Comparison of ENCODE assay signal across 23 cellular contexts in genomic region chr10:89267056-89267455, GRCh38. TPM values are rescaled to one million over a fixed set of nuclear protein-coding genes. Genes with fewer than 3 reads are reported as not detected.
"Had no signal": no experiment of that assay in that cellular context is flagged by ENCODE, and none has a peak within 500 bp of the region (broad histone marks: within the 10 kb centered on the region; RNA-seq: fewer than 3 reads in every experiment).

No MANE protein-coding gene starts in this region.

- DNase-seq: activated CD4-positive, alpha-beta memory T cell treated with anti-CD3 and anti-CD28 coated beads for 36 hours; activated CD4-positive, alpha-beta T cell treated with anti-CD3 and anti-CD28 coated beads for 48 hours; activated effector memory CD4-positive, alpha-beta T cell treated with Interleukin-2 at 50 U/mL for 16 hours; activated naive CD4-positive, alpha-beta T cell treated with anti-CD3 and anti-CD28 coated beads for 36 hours; activated T-cell treated with anti-CD3 and anti-CD28 coated beads, Interleukin-2, amount 50 U/mL, for 48 hours; amygdala; caudate nucleus; dermis blood vessel endothelial cell; effector memory CD4-positive, alpha-beta T cell; left ventricle myocardium superior; mammary epithelial cell; mucosa of descending colon; naive B cell; retina; stimulated activated CD4-positive, alpha-beta T cell treated with anti-CD3 and anti-CD28 coated beads, Interleukin-12 subunit alpha, Interleukin-12 subunit beta, amount 100 ng/mL, for 4 hours; stimulated activated CD4-positive, alpha-beta T cell treated with anti-CD3 and anti-CD28 coated beads, Interleukin-4, amount 100 ng/mL, for 4 hours; stimulated activated naive CD8-positive, alpha-beta T cell treated with anti-CD3 and anti-CD28 coated beads, Interleukin-15, Interleukin-2, amounts not matched to agents 100 U/mL and 50 U/mL, for 24 hours; tibial artery had no signal

- H3K4me3 Mint-ChIP-seq: activated CD4-positive, alpha-beta memory T cell treated with anti-CD3 and anti-CD28 coated beads for 36 hours; activated naive CD4-positive, alpha-beta T cell treated with anti-CD3 and anti-CD28 coated beads for 36 hours; neural crest cell had no signal

- H3K27ac Mint-ChIP-seq: activated CD4-positive, alpha-beta memory T cell treated with anti-CD3 and anti-CD28 coated beads for 36 hours; activated naive CD4-positive, alpha-beta T cell treated with anti-CD3 and anti-CD28 coated beads for 36 hours; naive B cell; progenitor cell of endocrine pancreas had no signal

- FAIRE-seq: frontal cortex had no signal

- H3K4me3 ChIP-seq: esophagus muscularis mucosa, mucosa of descending colon, tibial artery had no signal

- H3K27me3 ChIP-seq: esophagus muscularis mucosa, tibial artery had no signal

- H3K36me3 Mint-ChIP-seq: naive B cell had no signal

- H3K4me1 Mint-ChIP-seq: naive B cell had no signal

- H3K27me3 Mint-ChIP-seq: activated CD4-positive, alpha-beta memory T cell treated with anti-CD3 and anti-CD28 coated beads for 36 hours; naive B cell; progenitor cell of endocrine pancreas had no signal

- H3K9me3 ChIP-seq: esophagus muscularis mucosa, mucosa of descending colon, tibial artery had no signal

- H3K36me3 ChIP-seq: esophagus muscularis mucosa, tibial artery had no signal

- H3K27ac ChIP-seq: tibial artery had no signal

- H3K9me3 Mint-ChIP-seq: activated CD4-positive, alpha-beta memory T cell treated with anti-CD3 and anti-CD28 coated beads for 36 hours; neural crest cell had no signal

RNA-seq across cellular contexts. Expression of gene IFIT2, which starts 34.8 kb away (rescaled TPM):
- total RNA-seq: progenitor cell of endocrine pancreas had no signal

RNA-seq across cellular contexts. Expression of gene CH25H, which starts 59.9 kb away (rescaled TPM):
- total RNA-seq: neural crest cell; progenitor cell of endocrine pancreas; T-helper 2 cell treated with Interferon-gamma antibody and Interleukin-4, amounts not matched to agents 100 ng/mL and 5 ng/mL, for 36 hours had no signal
- polyA plus RNA-seq: mammary epithelial cell had no signal
